In the genomic region with DNA sequence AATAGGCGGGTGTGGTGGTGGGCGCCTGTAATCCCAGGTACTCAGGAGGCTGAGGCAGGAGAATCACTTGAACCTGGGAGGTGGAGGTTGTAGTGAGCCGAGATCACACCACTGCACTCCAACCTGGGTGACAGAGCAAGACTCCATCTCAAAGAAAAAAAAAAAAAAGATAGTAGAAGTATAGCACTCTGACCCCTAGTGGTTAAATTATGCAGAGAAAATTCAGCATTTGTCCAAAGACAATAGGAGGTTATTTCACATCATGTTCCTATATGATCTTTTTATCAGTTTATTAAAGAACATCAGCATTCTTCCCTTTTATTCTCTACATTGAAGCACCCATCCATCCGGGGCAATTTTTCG, we compare ENCODE assay signal across 8 cellular contexts. TPM values are rescaled to one million over a fixed set of nuclear protein-coding genes. Genes with fewer than 3 reads are reported as not detected.
DNase-seq lines count a peak whose midpoint lies in the region; ATAC-seq and TF ChIP-seq lines count a peak whose summit lies in the region.
"Not testable (repeated sequence)": the region's sequence is repeated elsewhere in the genome, so short reads cannot be mapped to it uniquely, and the experiment has no call there.

No MANE protein-coding gene starts in this region.

- not testable (repeated sequence) for BruUV-seq in Calu3 (replicated peaks; lab: Mats Ljungman, UMichigan)

- H3K4me3 Mint-ChIP-seq in Calu3 (ENCODE audit: low read depth, unreplicated experiment), result peak overlapping the region; percentile 71
- H3K4me3 Mint-ChIP-seq in activated CD4-positive, alpha-beta memory T cell treated with anti-CD3 and anti-CD28 coated beads for 36 hours, result not testable (repeated sequence)

- H3K27ac Mint-ChIP-seq in Calu3 (ENCODE audit: unreplicated experiment), result not testable (repeated sequence)
- peak overlapping the region; percentile 36 for H3K27ac Mint-ChIP-seq in activated CD4-positive, alpha-beta memory T cell treated with anti-CD3 and anti-CD28 coated beads for 36 hours

- peak; percentile 69 for TF ChIP-seq CTCF in Calu3 (IDR thresholded peaks at IDR 0.05; ENCODE audit: unreplicated experiment)
- TF ChIP-seq CTCF in GM20000 (IDR thresholded peaks at IDR 0.05; ENCODE audit: extremely low read depth, missing control alignments), result peak; percentile 17
- TF ChIP-seq CTCF in lung (IDR thresholded peaks at IDR 0.05; ENCODE audit: control extremely low read depth, extremely low read depth), result not testable (repeated sequence)

- DNase-seq in Calu3 (peak; percentile 35), GM20000 (ENCODE audit: low spot score) (peak; percentile 27), Kasumi-1 (lab: John Stamatoyannopoulos, UW) (peak; percentile 65 to 71), NCI-H82 (lab: John Stamatoyannopoulos, UW) (peak; percentile 91), erythroblast (lab: John Stamatoyannopoulos, UW) (peak; percentile 62 to 72), stromal cell of bone marrow (ENCODE audit: low read depth) (peak; percentile 19)
- DNase-seq in activated CD4-positive, alpha-beta memory T cell treated with anti-CD3 and anti-CD28 coated beads for 36 hours, result peak; percentile 18
- not testable (repeated sequence) for DNase-seq in lung (ENCODE audit: low spot score)

- intact Hi-C loops in Calu3 (cut with micrococcal nuclease; ENCODE audit: unreplicated experiment), result loop anchor here (2.0 to 5.0 kb wide), 2 partner anchors 112 to 316 kb away; partner anchors contain the start of gene MBOAT1
- intact Hi-C loops in activated CD4-positive, alpha-beta memory T cell treated with anti-CD3 and anti-CD28 coated beads for 36 hours (cut with micrococcal nuclease), result loop anchor here (1.0 to 2.0 kb wide), 2 partner anchors 125 to 436 kb away; no protein-coding TSS in a partner anchor

- CTCF ChIA-PET in Calu3 (lab: Charles Lee), result interaction anchor here (1.8 kb wide), 1 partner anchor 125 kb away, joined by 15 read pairs; no protein-coding TSS in a partner anchor
- CTCF ChIA-PET in activated CD4-positive, alpha-beta memory T cell treated with anti-CD3 and anti-CD28 coated beads for 36 hours (lab: Charles Lee), result interaction anchor here (1.0 to 2.9 kb wide), 14 partner anchors 9 to 436 kb away, joined by 3 to 39 read pairs (median 9); no protein-coding TSS in a partner anchor

- H3K9me3 Mint-ChIP-seq in Calu3 (ENCODE audit: low read depth, unreplicated experiment); activated CD4-positive, alpha-beta memory T cell treated with anti-CD3 and anti-CD28 coated beads for 36 hours: not testable (repeated sequence)

- not testable (repeated sequence) for H3K4me1 Mint-ChIP-seq in Calu3 (ENCODE audit: low read depth, unreplicated experiment)
- H3K4me1 Mint-ChIP-seq in activated CD4-positive, alpha-beta memory T cell treated with anti-CD3 and anti-CD28 coated beads for 36 hours (ENCODE audit: low read depth), result peaks cover 13% of the 10 kb centered on the region

- not testable (repeated sequence) for H3K4me3 ChIP-seq in lung

- ATAC-seq in lung (ENCODE audit: insufficient read depth, low FRiP score), result peak; percentile 72

- not testable (repeated sequence) for H3K27ac ChIP-seq in lung (ENCODE audit: low read depth in 1 of 2, low read length in 1 of 2)

- POLR2A ChIA-PET in activated CD4-positive, alpha-beta memory T cell treated with anti-CD3 and anti-CD28 coated beads for 36 hours (lab: Charles Lee), result not testable (repeated sequence)

- H3K9me3 ChIP-seq in lung (ENCODE audit: control insufficient read depth in 2 of 2, insufficient read depth in 1 of 2, low read length in 1 of 2), result not testable (repeated sequence)

- H3K27me3 Mint-ChIP-seq in Calu3 (ENCODE audit: unreplicated experiment); activated CD4-positive, alpha-beta memory T cell treated with anti-CD3 and anti-CD28 coated beads for 36 hours: not testable (repeated sequence)

- not testable (repeated sequence) for H3K36me3 Mint-ChIP-seq in Calu3 (ENCODE audit: insufficient read depth, unreplicated experiment); activated CD4-positive, alpha-beta memory T cell treated with anti-CD3 and anti-CD28 coated beads for 36 hours

- not testable (repeated sequence) for TF ChIP-seq POLR2A in erythroblast (IDR thresholded peaks at IDR 0.05; ENCODE audit: low read length)

- H3K4me1 ChIP-seq in lung (ENCODE audit: control insufficient read depth in 2 of 2, insufficient read depth in 2 of 2, low read length in 2 of 2), result not testable (repeated sequence)

- WGBS in lung, 2 donors, result 23 to 30% methylated on average over 5 of the region's 5 CpGs

- not testable (repeated sequence) for H3K36me3 ChIP-seq in lung (ENCODE audit: control insufficient read depth in 2 of 2, insufficient read depth in 2 of 2, low read length in 2 of 2)

- H3K27me3 ChIP-seq in lung (ENCODE audit: control insufficient read depth, insufficient read depth), result not testable (repeated sequence)

RNA-seq across cellular contexts. Expression of gene CDKAL1, which starts 5.2 kb away (rescaled TPM):
- total RNA-seq in Calu3 (2022) (37.8 and 39.6 TPM in 2 replicates), lung (10 to 100 TPM; 14.7 to 39.0 TPM)
- total RNA-seq in activated CD4-positive, alpha-beta memory T cell treated with anti-CD3 and anti-CD28 coated beads for 36 hours, result 10 to 100 TPM; 23.1 to 23.2 TPM
- polyA plus RNA-seq in lung, result 1 to 10 TPM; 4.0 to 5.3 TPM
